16 cellular contexts compared by ENCODE assay signal in genomic region chr9:96163141-96163540, GRCh38.
"Had no signal": no experiment of that assay in that cellular context is flagged by ENCODE, and none has a peak within 500 bp of the region (broad histone marks: within the 10 kb centered on the region; RNA-seq: fewer than 3 reads in every experiment).

No MANE protein-coding gene starts in this region.

- DNase-seq: dermis blood vessel endothelial cell; foreskin keratinocyte; immature natural killer cell; kidney; left cardiac atrium; left ventricle myocardium inferior; lower lobe of right lung; natural killer cell; stimulated activated CD4-positive, alpha-beta T cell treated with anti-CD3 and anti-CD28 coated beads, Interleukin-2, amount 100 ng/mL, for 24 hours; stimulated activated CD4-positive, alpha-beta T cell treated with anti-CD3 and anti-CD28 coated beads, Interleukin-4, amount 100 ng/mL, for 4 hours; stimulated activated naive CD4-positive, alpha-beta T cell; trophoblast cell had no signal

- H3K4me3 ChIP-seq: left ventricle myocardium inferior, lower lobe of right lung, skin epidermis had no signal

- H3K9me3 Mint-ChIP-seq: mesothelial cell of epicardium, natural killer cell, neural crest cell had no signal

- H3K36me3 ChIP-seq: left ventricle myocardium inferior, lower lobe of right lung had no signal

- H3K27ac Mint-ChIP-seq: immature natural killer cell, memory B cell, mesothelial cell of epicardium, natural killer cell had no signal

- H3K4me1 Mint-ChIP-seq: mesothelial cell of epicardium had no signal

- H3K27me3 ChIP-seq: foreskin keratinocyte had no signal

- H3K4me1 ChIP-seq: foreskin keratinocyte, left ventricle myocardium inferior, lower lobe of right lung had no signal

- H3K4me3 Mint-ChIP-seq: immature natural killer cell, memory B cell, mesothelial cell of epicardium, natural killer cell, neural crest cell had no signal

- H3K27ac ChIP-seq: foreskin keratinocyte, left ventricle myocardium inferior, lower lobe of right lung had no signal

- H3K9me3 ChIP-seq: lower lobe of right lung had no signal

- H3K36me3 Mint-ChIP-seq: immature natural killer cell, memory B cell, mesothelial cell of epicardium, natural killer cell had no signal
